Comparison of ENCODE assay signal across 1 cellular context in the genomic region with DNA sequence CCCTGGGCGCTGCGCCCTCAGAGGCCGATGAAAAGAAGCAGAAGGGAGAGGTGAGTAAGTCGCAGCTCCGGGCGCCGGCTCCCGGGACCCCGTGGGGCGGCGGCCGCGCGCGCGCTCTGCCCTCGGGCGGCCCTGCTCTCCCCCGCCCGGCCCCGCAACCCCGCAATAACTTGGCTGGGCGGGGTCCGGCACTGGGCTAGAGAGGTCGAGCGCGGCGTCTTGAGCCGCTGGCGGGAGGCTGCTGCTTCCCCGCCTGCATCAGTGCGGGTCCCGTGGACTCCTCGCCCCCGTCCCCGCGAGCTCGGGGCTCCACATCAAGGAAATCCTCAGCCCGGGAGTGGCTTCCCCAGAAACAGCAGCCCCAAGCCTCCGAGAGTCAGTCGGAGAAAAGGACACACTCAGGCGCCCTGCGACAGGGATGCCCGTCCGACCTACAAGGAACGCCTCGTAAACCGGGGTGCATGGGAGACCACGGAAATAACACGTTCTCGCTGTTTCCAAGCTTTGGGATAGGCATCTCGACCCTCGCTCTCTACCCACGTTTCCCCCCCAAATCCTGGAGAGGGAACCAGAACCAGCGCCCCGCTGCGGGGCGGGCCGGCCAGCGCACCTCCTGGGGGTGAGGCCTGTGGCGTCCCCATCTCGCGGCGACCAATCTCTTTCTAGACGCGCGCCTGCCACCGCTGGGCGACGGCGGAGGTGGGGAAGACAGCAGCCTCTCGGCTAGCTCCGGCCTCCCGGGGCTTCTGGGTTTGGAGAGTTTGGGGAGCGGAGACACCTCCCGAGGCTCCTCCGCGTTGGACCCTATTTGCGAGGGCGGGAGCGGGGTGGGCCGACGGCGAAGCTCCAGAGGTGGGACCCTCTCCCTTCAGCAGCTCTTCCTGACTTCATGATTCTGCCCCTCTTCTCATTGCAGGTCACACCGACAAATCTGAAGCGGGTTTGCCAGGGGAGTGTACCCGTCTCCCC.
A peak's percentile ranks its signal among the peaks of the same experiment; 100 is the strongest.
TF ChIP-seq lines count a peak whose summit lies in the region.

No MANE protein-coding gene starts in this region.

TF ChIP-seq in H1, 55 proteins besides CTCF, POLR2A, EP300 and RAD21:
- TF ChIP-seq EZH2 (IDR thresholded peaks at IDR 0.05; ENCODE audit: low read depth, low read length, severe bottlenecking) (peak; percentile 46), HDAC2 (IDR thresholded peaks at IDR 0.05; ENCODE audit: borderline replicate concordance in 1 of 2, low read depth in 2 of 2, low read length in 2 of 2) (0 out of 4 replicates have a peak, but pooled peaks of 1 of the 2 experiments have one; percentile 34), SIN3A (conservative IDR thresholded peaks at IDR 0.05 in 1 of 2, IDR thresholded peaks at IDR 0.05 in 1 of 2; ENCODE audit: low read depth in 1 of 2, low read length in 2 of 2) (no peak; a peak in 1 of 4 replicates), GTF2F1 (IDR thresholded peaks at IDR 0.05; ENCODE audit: borderline replicate concordance, low read depth, low read length) (no peak), SIX5 (IDR thresholded peaks at IDR 0.05; ENCODE audit: low read depth, low read length) (no peak), SIRT6 (IDR thresholded peaks at IDR 0.05; ENCODE audit: low read length) (no peak), KDM4A (IDR thresholded peaks at IDR 0.05; ENCODE audit: low read depth, low read length, severe bottlenecking) (peak; percentile 47), TAF1 (IDR thresholded peaks at IDR 0.05; ENCODE audit: low read depth, low read length) (0 out of 2 replicates have a peak, but pooled peaks have one; percentile 2), RBBP5 (IDR thresholded peaks at IDR 0.05; ENCODE audit: borderline replicate concordance, low read depth, low read length) (no peak), SUZ12 (IDR thresholded peaks at IDR 0.05; ENCODE audit: low read length) (peak; percentile 35; the same call in 1 of the 2 replicates), TCF12 (IDR thresholded peaks at IDR 0.05; ENCODE audit: low read depth, low read length) (no peak)
